Comparison of ENCODE assay signal across 9 cellular contexts in the genomic region with DNA sequence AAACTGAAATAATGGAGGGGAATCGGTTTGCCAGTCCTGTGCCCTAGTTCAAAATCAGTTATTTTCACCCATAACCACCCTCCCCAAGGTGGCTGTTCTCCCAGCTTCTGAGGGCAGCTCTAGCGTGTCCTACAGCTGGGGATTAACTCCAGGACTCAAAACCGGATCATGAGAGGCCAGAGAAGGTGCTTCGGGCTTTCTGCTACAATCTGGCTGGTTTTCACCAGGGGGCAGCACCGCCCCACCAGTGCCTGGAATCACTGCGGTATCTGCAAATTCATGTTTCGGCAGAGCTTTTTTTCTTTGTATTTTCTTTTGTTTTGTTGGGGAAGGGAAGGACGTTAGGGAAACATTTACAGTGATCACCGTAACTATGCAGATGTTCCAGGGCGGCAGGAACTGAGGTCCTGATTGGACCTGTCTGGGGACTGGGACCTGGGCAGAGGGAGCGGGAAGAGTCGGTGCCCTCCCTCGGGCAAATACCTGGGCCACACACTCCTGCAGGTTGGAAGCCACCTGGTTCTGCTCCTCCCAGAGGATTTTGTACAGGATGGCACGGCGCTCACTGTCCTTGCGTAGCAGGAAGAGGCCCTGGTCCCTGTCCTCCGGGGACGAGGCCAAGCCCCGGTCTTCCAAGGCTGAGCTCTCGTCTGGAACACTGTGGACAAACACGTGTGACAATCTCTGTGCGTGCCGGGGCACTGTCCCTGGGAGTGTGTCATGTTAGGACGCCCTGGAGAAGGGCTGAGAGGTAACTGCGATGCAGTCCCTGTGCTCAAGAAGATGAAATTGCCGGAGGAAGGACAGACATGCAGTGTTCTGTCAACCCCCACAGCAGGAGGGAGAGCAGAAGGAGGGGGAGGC. TPM values are rescaled to one million over a fixed set of nuclear protein-coding genes. Genes with fewer than 3 reads are reported as not detected.
DNase-seq lines count a peak whose midpoint lies in the region; ATAC-seq, FAIRE-seq and TF ChIP-seq lines count a peak whose summit lies in the region.
"Had no signal": no experiment of that assay in that cellular context is flagged by ENCODE, and none has a peak within 500 bp of the region (broad histone marks: within the 10 kb centered on the region; RNA-seq: fewer than 3 reads in every experiment).

No MANE protein-coding gene starts in this region.

- no peaks in the 10 kb centered on the region for H4K20me1 ChIP-seq in BLaER1

- TF ChIP-seq CTCF in RWPE2 (IDR thresholded peaks at IDR 0.05; ENCODE audit: poor library complexity, severe bottlenecking) (peak; percentile 73), neutrophil (IDR thresholded peaks at IDR 0.05) (peak; percentile 48)

- H3K4me1 ChIP-seq in BLaER1 (peaks cover 7% of the 10 kb centered on the region), HUES64 (ENCODE audit: insufficient read depth, low read length) (no peaks in the 10 kb centered on the region), RWPE2 (ENCODE audit: insufficient read depth, poor library complexity, severe bottlenecking) (no peaks in the 10 kb centered on the region), neutrophil (ENCODE audit: control insufficient read depth in 1 of 2, insufficient read depth in 1 of 2, low read depth in 1 of 2, low read length in 1 of 2) (peaks cover 10 to 16% of the 10 kb centered on the region in 2 experiments)

- H3K9ac ChIP-seq in BLaER1 = peak overlapping the region; percentile 32; the same call in 1 of the 2 replicates
- no peak overlapping the region for H3K9ac ChIP-seq in HUES64 (ENCODE audit: low read depth, low read length)

- H3K4me3 ChIP-seq in BLaER1 (peak overlapping the region; percentile 60), HUES64 (ENCODE audit: low read length) (peak overlapping the region; percentile 71), RWPE2 (ENCODE audit: severe bottlenecking) (peak overlapping the region; percentile 16), neutrophil (ENCODE audit: low read depth in 1 of 2, low read length in 1 of 2) (peak overlapping the region; percentile 43 to 47)

- H3K36me3 ChIP-seq in BLaER1 (peaks cover 13% of the 10 kb centered on the region; the same call in 1 of the 2 replicates), HUES64 (ENCODE audit: insufficient read depth, low read length) (no peaks in the 10 kb centered on the region), RWPE2 (ENCODE audit: low read depth) (no peaks in the 10 kb centered on the region), neutrophil (no peaks in the 10 kb centered on the region)

- peak overlapping the region; percentile 84 for H3K4me2 ChIP-seq in BLaER1

- peak overlapping the region; percentile 62 for H3K27ac ChIP-seq in BLaER1
- H3K27ac ChIP-seq in HUES64 (ENCODE audit: low read depth, low read length) = no peak overlapping the region
- H3K27ac ChIP-seq in RWPE2 (ENCODE audit: poor library complexity, severe bottlenecking) = no peak overlapping the region
- H3K27ac ChIP-seq in neutrophil = peak overlapping the region; percentile 70
- no peak overlapping the region for H3K27ac ChIP-seq in substantia nigra (ENCODE audit: low read depth, low read length, poor library complexity, severe bottlenecking)

- WGBS in HUES64 = under 1% methylated on average over 25 of the region's 26 CpGs

- H3K27me3 ChIP-seq in BLaER1 = no peaks in the 10 kb centered on the region
- peaks cover 10% of the 10 kb centered on the region for H3K27me3 ChIP-seq in HUES64 (ENCODE audit: insufficient read depth, low read length)
- no peaks in the 10 kb centered on the region for H3K27me3 ChIP-seq in RWPE2 (ENCODE audit: insufficient read depth, poor library complexity, severe bottlenecking)
- H3K27me3 ChIP-seq in neutrophil = no peaks in the 10 kb centered on the region

- H3K9me3 ChIP-seq in BLaER1 (no peaks in the 10 kb centered on the region), HUES64 (ENCODE audit: insufficient read depth, low read depth, low read length) (no peaks in the 10 kb centered on the region), RWPE2 (ENCODE audit: severe bottlenecking) (no peaks in the 10 kb centered on the region), neutrophil (no peaks in the 10 kb centered on the region)

- FAIRE-seq in GM19239 (lab: Jason Lieb, UNC) (peak; percentile 94), frontal cortex (lab: Jason Lieb, UNC) (no peak)
- FAIRE-seq: TTC549 had no signal

- DNase-seq in GM19239 (ENCODE audit: insufficient read length, low spot score) (peak; percentile 43), RWPE2 (ENCODE audit: low spot score) (no peak), activated gamma-delta T cell treated with Interleukin-2 at 50 U/mL for 16 hours (peak; percentile 57), frontal cortex (ENCODE audit: low spot score in 2 of 2) (peak; percentile 24 to 64), substantia nigra (lab: John Stamatoyannopoulos, UW) (peak in 36 of 49 donors; percentile 1 to 55 (median 17))

- peak; percentile 76 for ATAC-seq in RWPE2 (ENCODE audit: low read depth)

RNA-seq across cellular contexts. Expression of gene PDHA1, which starts 28.7 kb away (rescaled TPM):
- 113 TPM for polyA plus RNA-seq in HUES64 (2013, experiment 1 of 2)
- polyA plus RNA-seq in HUES64 (2013, experiment 2 of 2) = 117 TPM
- total RNA-seq in frontal cortex = 56.7 TPM

Comparison
In these comparisons a context has a peak if more than half of its experiments do, and no peak if none do; other contexts are left out.
1. H3K27ac ChIP-seq: peak in BLaER1 (single experiment) and neutrophil (single experiment); none in HUES64 (single experiment), RWPE2 (single experiment) and substantia nigra (single experiment).
2. H3K4me3 ChIP-seq: peak in every context shown above with its lines; median percentile 71 in HUES64; 60 in BLaER1; 45 in neutrophil; 16 in RWPE2.